In the genomic region with DNA sequence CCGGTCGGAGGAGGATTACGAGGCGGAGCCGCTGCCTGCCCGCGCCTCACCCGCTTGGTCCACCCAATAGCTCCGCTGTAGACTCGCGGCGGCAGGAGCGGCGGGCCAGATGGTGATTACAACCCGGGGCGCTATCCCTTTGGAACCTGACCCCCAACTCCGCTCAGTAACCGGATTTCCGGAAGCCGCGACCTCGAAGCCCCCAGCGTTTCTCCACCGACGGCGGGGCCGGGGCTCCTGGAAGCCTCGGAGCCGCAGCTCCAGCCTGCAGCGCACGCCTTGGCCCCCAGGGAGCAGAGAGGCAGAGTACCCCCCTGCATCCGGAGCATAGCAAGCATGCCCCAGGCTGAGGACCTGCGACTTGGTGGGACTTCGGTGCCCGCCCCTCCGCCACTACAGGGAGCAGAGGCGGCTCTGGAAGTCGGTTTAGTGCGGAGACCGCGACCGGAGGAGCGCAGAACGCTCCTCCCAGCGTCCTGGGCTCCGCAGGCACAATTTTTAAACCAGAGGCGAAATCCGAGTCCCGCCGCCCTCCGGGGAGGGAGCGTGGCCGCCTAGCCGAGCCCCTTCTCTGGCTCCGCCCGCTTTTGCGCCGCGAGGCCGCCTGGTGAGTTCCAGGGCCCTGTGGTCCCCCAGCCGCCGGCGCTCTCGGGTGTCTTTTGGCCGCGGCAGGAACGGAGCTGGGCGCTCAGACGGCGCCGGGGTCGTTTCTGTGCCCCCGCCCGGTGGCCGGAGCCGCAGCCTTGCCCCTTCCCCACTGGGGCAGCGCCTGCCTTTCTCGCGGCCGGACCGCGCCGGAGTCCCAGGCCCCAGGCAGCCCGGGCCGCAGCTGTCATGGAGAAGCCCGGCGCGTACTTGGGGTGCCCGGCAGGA, we compare ENCODE assay signal across 1 cellular context.
TF ChIP-seq lines count a peak whose summit lies in the region.

No MANE protein-coding gene starts in this region.

TF ChIP-seq in HepG2, 621 proteins besides CTCF, POLR2A, EP300 and RAD21 (continued from another document):
- TF ChIP-seq, protein P1, sequence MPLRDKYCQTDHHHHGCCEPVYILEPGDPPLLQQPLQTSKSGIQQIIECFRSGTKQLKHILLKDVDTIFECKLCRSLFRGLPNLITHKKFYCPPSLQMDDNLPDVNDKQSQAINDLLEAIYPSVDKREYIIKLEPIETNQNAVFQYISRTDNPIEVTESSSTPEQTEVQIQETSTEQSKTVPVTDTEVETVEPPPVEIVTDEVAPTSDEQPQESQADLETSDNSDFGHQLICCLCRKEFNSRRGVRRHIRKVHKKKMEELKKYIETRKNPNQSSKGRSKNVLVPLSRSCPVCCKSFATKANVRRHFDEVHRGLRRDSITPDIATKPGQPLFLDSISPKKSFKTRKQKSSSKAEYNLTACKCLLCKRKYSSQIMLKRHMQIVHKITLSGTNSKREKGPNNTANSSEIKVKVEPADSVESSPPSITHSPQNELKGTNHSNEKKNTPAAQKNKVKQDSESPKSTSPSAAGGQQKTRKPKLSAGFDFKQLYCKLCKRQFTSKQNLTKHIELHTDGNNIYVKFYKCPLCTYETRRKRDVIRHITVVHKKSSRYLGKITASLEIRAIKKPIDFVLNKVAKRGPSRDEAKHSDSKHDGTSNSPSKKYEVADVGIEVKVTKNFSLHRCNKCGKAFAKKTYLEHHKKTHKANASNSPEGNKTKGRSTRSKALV (CRISPR knock-in tag; IDR thresholded peaks at IDR 0.05): 0 out of 2 replicates have a peak, but pooled peaks have one; percentile 43
- TF ChIP-seq HNRNPLL (IDR thresholded peaks at IDR 0.05; ENCODE audit: low read depth, low read length, poor library complexity, severe bottlenecking): peak; percentile 27
- TF ChIP-seq, protein P2, sequence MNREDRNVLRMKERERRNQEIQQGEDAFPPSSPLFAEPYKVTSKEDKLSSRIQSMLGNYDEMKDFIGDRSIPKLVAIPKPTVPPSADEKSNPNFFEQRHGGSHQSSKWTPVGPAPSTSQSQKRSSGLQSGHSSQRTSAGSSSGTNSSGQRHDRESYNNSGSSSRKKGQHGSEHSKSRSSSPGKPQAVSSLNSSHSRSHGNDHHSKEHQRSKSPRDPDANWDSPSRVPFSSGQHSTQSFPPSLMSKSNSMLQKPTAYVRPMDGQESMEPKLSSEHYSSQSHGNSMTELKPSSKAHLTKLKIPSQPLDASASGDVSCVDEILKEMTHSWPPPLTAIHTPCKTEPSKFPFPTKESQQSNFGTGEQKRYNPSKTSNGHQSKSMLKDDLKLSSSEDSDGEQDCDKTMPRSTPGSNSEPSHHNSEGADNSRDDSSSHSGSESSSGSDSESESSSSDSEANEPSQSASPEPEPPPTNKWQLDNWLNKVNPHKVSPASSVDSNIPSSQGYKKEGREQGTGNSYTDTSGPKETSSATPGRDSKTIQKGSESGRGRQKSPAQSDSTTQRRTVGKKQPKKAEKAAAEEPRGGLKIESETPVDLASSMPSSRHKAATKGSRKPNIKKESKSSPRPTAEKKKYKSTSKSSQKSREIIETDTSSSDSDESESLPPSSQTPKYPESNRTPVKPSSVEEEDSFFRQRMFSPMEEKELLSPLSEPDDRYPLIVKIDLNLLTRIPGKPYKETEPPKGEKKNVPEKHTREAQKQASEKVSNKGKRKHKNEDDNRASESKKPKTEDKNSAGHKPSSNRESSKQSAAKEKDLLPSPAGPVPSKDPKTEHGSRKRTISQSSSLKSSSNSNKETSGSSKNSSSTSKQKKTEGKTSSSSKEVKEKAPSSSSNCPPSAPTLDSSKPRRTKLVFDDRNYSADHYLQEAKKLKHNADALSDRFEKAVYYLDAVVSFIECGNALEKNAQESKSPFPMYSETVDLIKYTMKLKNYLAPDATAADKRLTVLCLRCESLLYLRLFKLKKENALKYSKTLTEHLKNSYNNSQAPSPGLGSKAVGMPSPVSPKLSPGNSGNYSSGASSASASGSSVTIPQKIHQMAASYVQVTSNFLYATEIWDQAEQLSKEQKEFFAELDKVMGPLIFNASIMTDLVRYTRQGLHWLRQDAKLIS (CRISPR knock-in tag; IDR thresholded peaks at IDR 0.05): no peak
- peak; percentile 91 for TF ChIP-seq ZNF777 (CRISPR knock-in tag; IDR thresholded peaks at IDR 0.05)
